ENCODE assay signal across 3 cellular contexts in the genomic region with DNA sequence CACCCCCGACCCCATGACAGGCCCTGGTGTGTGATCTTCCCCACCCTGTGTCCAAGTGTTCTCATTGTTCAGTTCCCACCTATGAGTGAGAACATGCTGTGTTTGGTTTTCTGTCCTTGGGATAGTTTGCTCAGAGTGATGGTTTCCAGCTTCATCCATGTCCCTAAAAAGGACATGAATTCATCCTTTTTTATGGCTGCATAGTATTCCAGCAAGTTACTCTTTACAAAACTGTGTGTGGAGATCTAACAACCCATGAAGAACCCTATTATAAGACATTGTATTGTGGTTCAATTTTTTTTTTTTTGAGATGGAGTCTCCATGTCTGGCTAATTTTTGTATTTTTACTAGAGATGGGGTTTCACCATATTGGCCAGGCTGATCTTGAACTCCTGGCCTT.
TF ChIP-seq lines count a peak whose summit lies in the region.

No MANE protein-coding gene starts in this region.

TF ChIP-seq in HEK293, 187 proteins besides CTCF, POLR2A, EP300 and RAD21:
- 0 out of 2 replicates have a peak, but pooled peaks have one; percentile 37 for TF ChIP-seq ZNF146 (tag by site-specific recombination; IDR thresholded peaks at IDR 0.05)

TF ChIP-seq in K562, 482 proteins besides CTCF, POLR2A, EP300 and RAD21:
- peak; percentile 93 for TF ChIP-seq ZNF146 (CRISPR knock-in tag; IDR thresholded peaks at IDR 0.05; ENCODE audit: unreplicated experiment)
- TF ChIP-seq KDM1A (IDR thresholded peaks at IDR 0.05) = peak in 1 of 2 experiments; percentile 49; a peak in 1 of 4 replicates
- TF ChIP-seq RBM25 (IDR thresholded peaks at IDR 0.05; ENCODE audit: low read depth, low read length, severe bottlenecking) = peak; percentile 63
- peak; percentile 67 for TF ChIP-seq BCOR (IDR thresholded peaks at IDR 0.05)

TF ChIP-seq in HepG2, 621 proteins besides CTCF, POLR2A, EP300 and RAD21:
- TF ChIP-seq ZMYM3 (CRISPR knock-in tag; IDR thresholded peaks at IDR 0.05) = peak; percentile 37; the same call in 1 of the 2 replicates
